In the genomic region with DNA sequence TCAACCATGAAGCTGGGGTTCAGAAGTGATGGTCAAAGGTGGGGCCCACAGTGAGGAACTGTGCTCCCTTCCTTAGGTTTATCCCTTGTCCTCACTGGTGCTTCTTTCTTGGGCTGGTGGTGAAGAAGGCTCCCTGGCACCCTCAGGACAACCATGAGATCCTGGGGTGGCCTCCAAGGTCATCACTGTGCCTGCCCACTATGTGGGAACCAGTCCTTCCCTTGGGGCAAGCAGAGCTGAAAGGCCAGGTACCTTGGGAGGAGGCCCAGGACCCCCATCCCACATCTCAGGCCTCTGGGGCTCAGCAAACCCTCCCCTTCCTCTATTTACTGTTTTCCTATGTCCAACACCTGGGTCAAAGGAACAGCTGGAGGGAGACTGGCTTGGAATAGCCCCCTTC, we compare ENCODE assay signal across 30 cellular contexts. TPM values are rescaled to one million over a fixed set of nuclear protein-coding genes. Genes with fewer than 3 reads are reported as not detected.
"Had no signal": no experiment of that assay in that cellular context is flagged by ENCODE, and none has a peak within 500 bp of the region (broad histone marks: within the 10 kb centered on the region; RNA-seq: fewer than 3 reads in every experiment).

No MANE protein-coding gene starts in this region.

- H3K4me1 Mint-ChIP-seq: natural killer cell had no signal

- H3K4me3 Mint-ChIP-seq: effector memory CD8-positive, alpha-beta T cell; natural killer cell; stimulated activated effector memory CD8-positive, alpha-beta T cell treated with anti-CD3 and anti-CD28 coated beads, Interleukin-12 subunit alpha, Interleukin-12 subunit beta, amount 100 ng/mL, for 72 hours had no signal

- H3K4me3 ChIP-seq: colonic mucosa, esophagus squamous epithelium, heart right ventricle, left lung, right lobe of liver, stomach, thyroid gland, vagina had no signal

- DNase-seq: colonic mucosa; dermis blood vessel endothelial cell; effector memory CD8-positive, alpha-beta T cell; erythroblast; esophagus squamous epithelium; foreskin melanocyte; glutamatergic neuron; heart right ventricle; hippocampal formation; left cardiac atrium; left lung; mammary epithelial cell; natural killer cell; right lobe of liver; stimulated activated CD4-positive, alpha-beta T cell treated with anti-CD3 and anti-CD28 coated beads, Interleukin-2, amount 100 ng/mL, for 24 hours; stimulated activated CD4-positive, alpha-beta T cell treated with anti-CD3 and anti-CD28 coated beads, Interleukin-4, amount 100 ng/mL, for 24 hours; stimulated activated naive CD4-positive, alpha-beta T cell treated with Interleukin-2 at 50 U/mL for 16 hours; stomach; thyroid gland; trophoblast cell had no signal

- H3K9me3 ChIP-seq: colonic mucosa, esophagus squamous epithelium, heart right ventricle, left lung, right lobe of liver, stomach, thyroid gland, vagina had no signal

- H3K36me3 ChIP-seq: colonic mucosa, esophagus squamous epithelium, heart right ventricle, left lung, right lobe of liver, stomach, thyroid gland, vagina had no signal

- ATAC-seq: effector memory CD8-positive, alpha-beta T cell; left cardiac atrium; left lung; natural killer cell; right lobe of liver; stimulated activated effector memory CD8-positive, alpha-beta T cell treated with anti-CD3 and anti-CD28 coated beads, Interleukin-12 subunit alpha, Interleukin-12 subunit beta, amount 100 ng/mL, for 72 hours had no signal

- H3K4me1 ChIP-seq: colonic mucosa, parathyroid adenoma, thyroid gland had no signal

- H3K27ac Mint-ChIP-seq: effector memory CD8-positive, alpha-beta T cell; natural killer cell; progenitor cell of endocrine pancreas; stimulated activated effector memory CD8-positive, alpha-beta T cell treated with anti-CD3 and anti-CD28 coated beads, Interleukin-12 subunit alpha, Interleukin-12 subunit beta, amount 100 ng/mL, for 72 hours had no signal

- H3K9me3 Mint-ChIP-seq: effector memory CD8-positive, alpha-beta T cell; natural killer cell; stimulated activated effector memory CD8-positive, alpha-beta T cell treated with anti-CD3 and anti-CD28 coated beads, Interleukin-12 subunit alpha, Interleukin-12 subunit beta, amount 100 ng/mL, for 72 hours had no signal

- H3K27ac ChIP-seq: colonic mucosa, esophagus squamous epithelium, heart right ventricle, left lung, parathyroid adenoma, right lobe of liver, stomach, thyroid gland, vagina had no signal

- H3K27me3 ChIP-seq: colonic mucosa, esophagus squamous epithelium, heart right ventricle, left lung, right lobe of liver, stomach, thyroid gland, vagina had no signal

- H3K36me3 Mint-ChIP-seq: natural killer cell; stimulated activated effector memory CD8-positive, alpha-beta T cell treated with anti-CD3 and anti-CD28 coated beads, Interleukin-12 subunit alpha, Interleukin-12 subunit beta, amount 100 ng/mL, for 72 hours had no signal

RNA-seq across cellular contexts. Expression of a gene that starts 0.5 kb away (rescaled TPM):
- total RNA-seq: dermis blood vessel endothelial cell, kidney epithelial cell, mammary epithelial cell, mesenteric fat pad, natural killer cell, osteoblast, skeletal muscle tissue, temporal lobe had no signal

RNA-seq across cellular contexts. Expression of a gene that starts 18.4 kb away (rescaled TPM):
- total RNA-seq: kidney epithelial cell, mammary epithelial cell, natural killer cell, osteoblast, progenitor cell of endocrine pancreas, temporal lobe had no signal

RNA-seq across cellular contexts. Expression of a gene that starts 29.1 kb away (rescaled TPM):
- total RNA-seq: colonic mucosa, dermis blood vessel endothelial cell, esophagus squamous epithelium, kidney epithelial cell, left cardiac atrium, mesenteric fat pad, natural killer cell, right lobe of liver, skeletal muscle tissue, subcutaneous adipose tissue, vagina had no signal
